Comparison of ENCODE assay signal across 20 cellular contexts in genomic region chr2:10169581-10169980, GRCh38. TPM values are rescaled to one million over a fixed set of nuclear protein-coding genes. Genes with fewer than 3 reads are reported as not detected.
A peak's percentile ranks its signal among the peaks of the same experiment; 100 is the strongest.
DNase-seq lines count a peak whose midpoint lies in the region; ATAC-seq, FAIRE-seq and TF ChIP-seq lines count a peak whose summit lies in the region.
"Had no signal": no experiment of that assay in that cellular context is flagged by ENCODE, and none has a peak within 500 bp of the region (broad histone marks: within the 10 kb centered on the region; RNA-seq: fewer than 3 reads in every experiment).

No MANE protein-coding gene starts in this region.

- H3K4me1 ChIP-seq in GM23248 (ENCODE audit: insufficient read depth) (0 out of 2 replicates have a peak, but pooled peaks cover 5% of the 10 kb centered on the region), stomach (peaks cover 0 to 7% (median 0%) of the 10 kb centered on the region in 4 donors)
- H3K4me1 ChIP-seq: gastrocnemius medialis, prostate gland had no signal

- no peak for FAIRE-seq in RCC 7860 (lab: Jason Lieb, UNC)
- FAIRE-seq: GM18507, small intestine had no signal

- H3K9me3 Mint-ChIP-seq in stimulated activated effector memory CD8-positive, alpha-beta T cell treated with anti-CD3 and anti-CD28 coated beads, Interleukin-12 subunit alpha, Interleukin-12 subunit beta, amount 100 ng/mL, for 72 hours = no peaks in the 10 kb centered on the region
- H3K9me3 Mint-ChIP-seq: activated naive CD8-positive, alpha-beta T cell treated with anti-CD3 and anti-CD28 coated beads for 36 hours; nephron progenitor cell had no signal

- in situ Hi-C loops in GM23248 (cut with MboI) = no loop called here

- no peak overlapping the region for H3K4me3 ChIP-seq in GM23248
- H3K4me3 ChIP-seq in fibroblast of pulmonary artery (replicated peaks; ENCODE audit: low read depth, low read length) = no peak overlapping the region
- no peak overlapping the region for H3K4me3 ChIP-seq in stomach
- H3K4me3 ChIP-seq: gastrocnemius medialis, prostate gland had no signal

- H3F3A ChIP-seq in GM23248 (ENCODE audit: insufficient read depth) = no peaks in the 10 kb centered on the region

- 57 to 62% methylated on average over 11 of the region's 11 CpGs for WGBS in GM23248 (ENCODE audit: low coverage in 1 of 2, low lambda C conversion rate in 2 of 2, missing lambda C conversion rate in 2 of 2), 2 experiments
- WGBS in stomach, 5 donors = 54 to 85% (median 64%) methylated on average over 8 to 11 of the region's 11 CpGs

- peak; percentile 14 for ATAC-seq in SK-N-SH treated with all-trans-retinoic acid at 6 μM for 48 hours
- no peak for ATAC-seq in stimulated activated effector memory CD8-positive, alpha-beta T cell treated with anti-CD3 and anti-CD28 coated beads, Interleukin-12 subunit alpha, Interleukin-12 subunit beta, amount 100 ng/mL, for 72 hours
- ATAC-seq: activated CD4-positive, alpha-beta T cell treated with anti-CD3 and anti-CD28 coated beads for 36 hours; gastrocnemius medialis had no signal

- no peak overlapping the region for H3K27ac ChIP-seq in GM23248
- H3K27ac ChIP-seq in stomach = no peak overlapping the region
- H3K27ac ChIP-seq: brain microvascular endothelial cell, gastrocnemius medialis, prostate gland had no signal

- H3K79me2 ChIP-seq in GM23248 (ENCODE audit: insufficient read depth) = no peaks in the 10 kb centered on the region

- H3K36me3 ChIP-seq in GM23248 (ENCODE audit: low read depth) (no peaks in the 10 kb centered on the region), stomach (no peaks in the 10 kb centered on the region)
- H3K36me3 ChIP-seq: brain microvascular endothelial cell, gastrocnemius medialis, prostate gland had no signal

- no peak overlapping the region for H3K4me2 ChIP-seq in GM23248 (ENCODE audit: unreplicated experiment)

- peak overlapping the region; percentile 2 for H3K27ac Mint-ChIP-seq in stimulated activated effector memory CD8-positive, alpha-beta T cell treated with anti-CD3 and anti-CD28 coated beads, Interleukin-12 subunit alpha, Interleukin-12 subunit beta, amount 100 ng/mL, for 72 hours
- H3K27ac Mint-ChIP-seq: activated CD4-positive, alpha-beta T cell treated with anti-CD3 and anti-CD28 coated beads for 36 hours; activated naive CD8-positive, alpha-beta T cell treated with anti-CD3 and anti-CD28 coated beads for 36 hours; nephron progenitor cell had no signal

- H3K9me3 ChIP-seq in GM23248 (ENCODE audit: low read depth) = no peaks in the 10 kb centered on the region
- no peaks in the 10 kb centered on the region for H3K9me3 ChIP-seq in stomach
- H3K9me3 ChIP-seq: gastrocnemius medialis, prostate gland had no signal

- no peaks in the 10 kb centered on the region for H3K27me3 ChIP-seq in GM23248 (replicated peaks; ENCODE audit: insufficient read depth)
- no peaks in the 10 kb centered on the region for H3K27me3 ChIP-seq in stomach
- H3K27me3 ChIP-seq: brain microvascular endothelial cell, gastrocnemius medialis had no signal

- H3K9ac ChIP-seq in GM23248 = no peak overlapping the region

- TF ChIP-seq EP300 in stomach (IDR thresholded peaks at IDR 0.05) = no peak

- peaks cover 13% of the 10 kb centered on the region for H3K36me3 Mint-ChIP-seq in stimulated activated effector memory CD8-positive, alpha-beta T cell treated with anti-CD3 and anti-CD28 coated beads, Interleukin-12 subunit alpha, Interleukin-12 subunit beta, amount 100 ng/mL, for 72 hours

- no peaks in the 10 kb centered on the region for H3K4me1 Mint-ChIP-seq in stimulated activated effector memory CD8-positive, alpha-beta T cell treated with anti-CD3 and anti-CD28 coated beads, Interleukin-12 subunit alpha, Interleukin-12 subunit beta, amount 100 ng/mL, for 72 hours
- H3K4me1 Mint-ChIP-seq: activated CD4-positive, alpha-beta T cell treated with anti-CD3 and anti-CD28 coated beads for 36 hours; activated naive CD8-positive, alpha-beta T cell treated with anti-CD3 and anti-CD28 coated beads for 36 hours had no signal

- no peak overlapping the region for H3K4me3 Mint-ChIP-seq in stimulated activated effector memory CD8-positive, alpha-beta T cell treated with anti-CD3 and anti-CD28 coated beads, Interleukin-12 subunit alpha, Interleukin-12 subunit beta, amount 100 ng/mL, for 72 hours
- H3K4me3 Mint-ChIP-seq: activated CD4-positive, alpha-beta T cell treated with anti-CD3 and anti-CD28 coated beads for 36 hours; activated naive CD8-positive, alpha-beta T cell treated with anti-CD3 and anti-CD28 coated beads for 36 hours had no signal

- intact Hi-C loops in stomach (cut with DNase I; ENCODE audit: low total_unique reads) = no loop called here

- no peak overlapping the region for H2AFZ ChIP-seq in GM23248

- no peak for TF ChIP-seq CTCF in fibroblast of pulmonary artery (IDR thresholded peaks at IDR 0.05; ENCODE audit: low read length, missing control alignments)
- TF ChIP-seq CTCF in stomach (IDR thresholded peaks at IDR 0.05) = no peak

- DNase-seq in GM23248 (peak; percentile 56), fibroblast of pulmonary artery (ENCODE audit: low read depth) (peak; percentile 20), RCC 7860 (ENCODE audit: low spot score) (no peak), NCI-H510A treated with DMSO at 0.1 percent for 48 hours (lab: John Stamatoyannopoulos, UW) (no peak), stomach (no peak)
- DNase-seq in stimulated activated effector memory CD8-positive, alpha-beta T cell treated with anti-CD3 and anti-CD28 coated beads, Interleukin-12 subunit alpha, Interleukin-12 subunit beta, amount 100 ng/mL, for 72 hours (ENCODE audit: low spot score in 2 of 2) = no peak
- DNase-seq: activated CD4-positive, alpha-beta T cell treated with anti-CD3 and anti-CD28 coated beads for 36 hours; activated naive CD8-positive, alpha-beta T cell treated with anti-CD3 and anti-CD28 coated beads for 36 hours; brain microvascular endothelial cell; DND-41; gastrocnemius medialis; midbrain; NCI-H1417 treated with DMSO at 0.1 percent for 48 hours; NCI-H82; nephron progenitor cell; small intestine; stimulated activated CD4-positive, alpha-beta T cell treated with anti-CD3 and anti-CD28 coated beads, Interleukin-4, amount 100 ng/mL, for 24 hours had no signal

- no peak for TF ChIP-seq POLR2A in stomach (IDR thresholded peaks at IDR 0.05)

- H4K20me1 ChIP-seq in GM23248 (ENCODE audit: insufficient read depth) = no peaks in the 10 kb centered on the region

- no peaks in the 10 kb centered on the region for H3K9me2 ChIP-seq in GM23248 (ENCODE audit: insufficient read depth)

TF ChIP-seq in SK-N-SH treated with all-trans-retinoic acid at 6 μM for 48 hours, 23 proteins besides CTCF, POLR2A, EP300 and RAD21 (continues in another document):
- TF ChIP-seq TSHZ2 (CRISPR knock-in tag; IDR thresholded peaks at IDR 0.05) (no peak), ZFP3 (CRISPR knock-in tag; IDR thresholded peaks at IDR 0.05) (no peak), ZNF565 (CRISPR knock-in tag; conservative IDR thresholded peaks at IDR 0.05; ENCODE audit: low read depth) (no peak), CREB5 (CRISPR knock-in tag; IDR thresholded peaks at IDR 0.05; ENCODE audit: low read depth) (no peak), BACH2 (CRISPR knock-in tag; IDR thresholded peaks at IDR 0.05; ENCODE audit: borderline replicate concordance) (no peak), ARNTL (CRISPR knock-in tag; IDR thresholded peaks at IDR 0.05; ENCODE audit: borderline replicate concordance, low read depth) (no peak), PPARA (CRISPR knock-in tag; IDR thresholded peaks at IDR 0.05; ENCODE audit: borderline replicate concordance) (no peak), SNAI2 (CRISPR knock-in tag; IDR thresholded peaks at IDR 0.05) (no peak), ZNF70 (CRISPR knock-in tag; IDR thresholded peaks at IDR 0.05) (no peak), TCF4 (CRISPR knock-in tag; IDR thresholded peaks at IDR 0.05; ENCODE audit: borderline replicate concordance) (no peak)

RNA-seq across cellular contexts. Expression of gene RRM2, which starts 47.0 kb away (rescaled TPM):
- 17.6 and 23.5 TPM in 2 replicates for total RNA-seq in GM23248 (2014; rRNA removed; shearing (Covaris generic))
- polyA plus RNA-seq in GM23248 (2016; fragmentation: Nextera tagmentation; extraction: Ambion mirVana) (79.2 and 79.3 TPM in 2 replicates), stomach (10 to 100 TPM in 2 of 3 donors, 1 to 10 TPM in 1; 6.1 to 14.9 (median 12.0) TPM)
- 10 to 100 TPM in 3 of 5 donors, 1 to 10 TPM in 2; 1.2 to 30.3 (median 13.6) TPM for total RNA-seq in stomach

Comparison
In these comparisons a context has a peak if more than half of its experiments do, and no peak if none do; other contexts are left out.
1. DNase-seq: peak in GM23248 (single experiment) and fibroblast of pulmonary artery (single experiment); none in stimulated activated effector memory CD8-positive, alpha-beta T cell treated with anti-CD3 and anti-CD28 coated beads, Interleukin-12 subunit alpha, Interleukin-12 subunit beta, amount 100 ng/mL, for 72 hours (0 of 2), RCC 7860 (single experiment), NCI-H510A treated with DMSO at 0.1 percent for 48 hours (single experiment) and stomach (single experiment).